1 cellular context compared by ENCODE assay signal in genomic region chr13:112983428-112984196, GRCh38.
TF ChIP-seq lines count a peak whose summit lies in the region.

No MANE protein-coding gene starts in this region.

TF ChIP-seq in H1, 55 proteins besides CTCF, POLR2A, EP300 and RAD21 (continued from another document):
- TF ChIP-seq, protein P1, sequence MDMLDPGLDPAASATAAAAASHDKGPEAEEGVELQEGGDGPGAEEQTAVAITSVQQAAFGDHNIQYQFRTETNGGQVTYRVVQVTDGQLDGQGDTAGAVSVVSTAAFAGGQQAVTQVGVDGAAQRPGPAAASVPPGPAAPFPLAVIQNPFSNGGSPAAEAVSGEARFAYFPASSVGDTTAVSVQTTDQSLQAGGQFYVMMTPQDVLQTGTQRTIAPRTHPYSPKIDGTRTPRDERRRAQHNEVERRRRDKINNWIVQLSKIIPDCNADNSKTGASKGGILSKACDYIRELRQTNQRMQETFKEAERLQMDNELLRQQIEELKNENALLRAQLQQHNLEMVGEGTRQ (IDR thresholded peaks at IDR 0.05; ENCODE audit: low read length): no peak
- TF ChIP-seq KDM5A (IDR thresholded peaks at IDR 0.05; ENCODE audit: low read length): no peak
- TF ChIP-seq CBX5 (IDR thresholded peaks at IDR 0.05; ENCODE audit: low read depth, low read length): no peak
- TF ChIP-seq NRF1 (IDR thresholded peaks at IDR 0.05; ENCODE audit: low read depth, low read length): no peak
- no peak for TF ChIP-seq ATF3 (IDR thresholded peaks at IDR 0.05; ENCODE audit: insufficient read depth, low read depth, low read length)
- TF ChIP-seq TCF12 (IDR thresholded peaks at IDR 0.05; ENCODE audit: low read depth, low read length): no peak
- TF ChIP-seq YY1 (IDR thresholded peaks at IDR 0.05; ENCODE audit: low read depth, low read length): no peak
- TF ChIP-seq KDM1A (IDR thresholded peaks at IDR 0.05; ENCODE audit: borderline replicate concordance, low read length): no peak
- TF ChIP-seq SIN3A (conservative IDR thresholded peaks at IDR 0.05 in 1 of 2, IDR thresholded peaks at IDR 0.05 in 1 of 2; ENCODE audit: low read depth in 1 of 2, low read length in 2 of 2): no peak
- TF ChIP-seq POLR2AphosphoS5 (IDR thresholded peaks at IDR 0.05; ENCODE audit: low read depth, low read length): no peak
